ENCODE assay signal across 11 cellular contexts in genomic region chr17:39016193-39017153, GRCh38. TPM values are rescaled to one million over a fixed set of nuclear protein-coding genes. Genes with fewer than 3 reads are reported as not detected.
DNase-seq lines count a peak whose midpoint lies in the region; ATAC-seq and TF ChIP-seq lines count a peak whose summit lies in the region.
"Had no signal": no experiment of that assay in that cellular context is flagged by ENCODE, and none has a peak within 500 bp of the region (broad histone marks: within the 10 kb centered on the region; RNA-seq: fewer than 3 reads in every experiment).

No MANE protein-coding gene starts in this region.

- no peak overlapping the region for H2BK15ac ChIP-seq in neuronal stem cell (ENCODE audit: low read length)

- H3K79me2 ChIP-seq in DND-41 (ENCODE audit: insufficient read depth, low read length) = no peaks in the 10 kb centered on the region
- H3K79me2 ChIP-seq in Karpas-422 (ENCODE audit: low read length) = no peaks in the 10 kb centered on the region

- peak overlapping the region; percentile 73 for H3K27ac ChIP-seq in DND-41 (ENCODE audit: low read length)
- no peak overlapping the region for H3K27ac ChIP-seq in Karpas-422 (ENCODE audit: low read length)
- no peak overlapping the region for H3K27ac ChIP-seq in neuronal stem cell (replicated peaks; ENCODE audit: low read length)
- H3K27ac ChIP-seq: esophagus muscularis mucosa, tibial nerve had no signal

- peak; percentile 92 for ATAC-seq in DND-41 (ENCODE audit: insufficient read depth, low read depth)

- peaks cover 20% of the 10 kb centered on the region for H3K4me1 ChIP-seq in DND-41 (ENCODE audit: insufficient read depth, low read length)
- no peaks in the 10 kb centered on the region for H3K4me1 ChIP-seq in Karpas-422 (ENCODE audit: low read length)
- peaks cover 0 to 3% of the 10 kb centered on the region in 2 donors for H3K4me1 ChIP-seq in neuronal stem cell (ENCODE audit: control insufficient read depth in 2 of 2, insufficient read depth in 1 of 2, low read depth in 1 of 2, low read length in 2 of 2)
- no peaks in the 10 kb centered on the region for H3K4me1 ChIP-seq in BE2C

- H3K9me3 ChIP-seq in DND-41 (ENCODE audit: insufficient read depth, low read length, severe bottlenecking) (no peaks in the 10 kb centered on the region), Karpas-422 (ENCODE audit: low read length) (no peaks in the 10 kb centered on the region), neuronal stem cell (replicated peaks in 1 of 2; ENCODE audit: control insufficient read depth in 2 of 2, insufficient read depth in 1 of 2, low read depth in 1 of 2, low read length in 2 of 2) (no peaks in the 10 kb centered on the region), BE2C (no peaks in the 10 kb centered on the region)
- H3K9me3 ChIP-seq: esophagus muscularis mucosa, tibial nerve had no signal

- WGBS in neuronal stem cell (ENCODE audit: extremely low coverage in 2 of 2, insufficient read length in 2 of 2, insufficient replicate concordance in 1 of 2), 2 donors = no CpG with 5 or more reads among the region's 9 CpGs

- H4K20me1 ChIP-seq in DND-41 (ENCODE audit: insufficient read depth, low read length) (no peaks in the 10 kb centered on the region), Karpas-422 (ENCODE audit: insufficient read depth, low read depth, low read length) (no peaks in the 10 kb centered on the region)

- no peak overlapping the region for H4K8ac ChIP-seq in neuronal stem cell (ENCODE audit: low read depth, low read length)

- no peak overlapping the region for H2BK120ac ChIP-seq in neuronal stem cell (ENCODE audit: low read depth, low read length)

- no peak overlapping the region for H2AK5ac ChIP-seq in neuronal stem cell (ENCODE audit: low read depth, low read length)

- no peaks in the 10 kb centered on the region for H3K9me2 ChIP-seq in Karpas-422 (replicated peaks; ENCODE audit: insufficient read depth, low read length)

- no peak overlapping the region for H2BK5ac ChIP-seq in neuronal stem cell (ENCODE audit: low read length)

- H3K23ac ChIP-seq in neuronal stem cell (ENCODE audit: low read depth, low read length, poor library complexity) = no peak overlapping the region

- H2AFZ ChIP-seq in DND-41 (ENCODE audit: low read depth, low read length) = peak overlapping the region; percentile 29; the same call in 1 of the 2 replicates
- no peak overlapping the region for H2AFZ ChIP-seq in Karpas-422 (ENCODE audit: low read length)
- no peak overlapping the region for H2AFZ ChIP-seq in neuronal stem cell (ENCODE audit: low read length)

- no peak overlapping the region for H2BK12ac ChIP-seq in neuronal stem cell (ENCODE audit: low read length)

- H3K4me3 ChIP-seq in DND-41 (ENCODE audit: low read depth in 1 of 2, low read length in 2 of 2) (no peak overlapping the region), Karpas-422 (ENCODE audit: low read length) (no peak overlapping the region), cardiac fibroblast (replicated peaks in 1 of 2; ENCODE audit: low read depth in 2 of 2, low read length in 2 of 2) (no peak overlapping the region), neuronal stem cell (ENCODE audit: low read length in 2 of 2) (no peak overlapping the region), BE2C (ENCODE audit: low read depth, low read length) (no peak overlapping the region)
- H3K4me3 ChIP-seq: esophagus muscularis mucosa, tibial nerve had no signal

- H3K27me3 ChIP-seq in DND-41 (ENCODE audit: insufficient read depth, low read length, poor library complexity) = no peaks in the 10 kb centered on the region
- no peaks in the 10 kb centered on the region for H3K27me3 ChIP-seq in Karpas-422 (ENCODE audit: low read length)
- peaks cover 0 to 12% (median 0%) of the 10 kb centered on the region in 3 experiments for H3K27me3 ChIP-seq in neuronal stem cell (ENCODE audit: control insufficient read depth in 3 of 3, insufficient read depth in 3 of 3, low read depth in 1 of 3, low read length in 3 of 3)
- H3K27me3 ChIP-seq in BE2C = no peaks in the 10 kb centered on the region
- H3K27me3 ChIP-seq: esophagus muscularis mucosa, tibial nerve had no signal

- TF ChIP-seq CTCF in DND-41 (IDR thresholded peaks at IDR 0.05; ENCODE audit: borderline replicate concordance, extremely low read depth, low read length, poor library complexity, severe bottlenecking) (no peak), cardiac fibroblast (IDR thresholded peaks at IDR 0.05; ENCODE audit: low read depth, low read length) (no peak), BE2C (IDR thresholded peaks at IDR 0.05; ENCODE audit: low read depth, low read length) (no peak)

- H3K79me1 ChIP-seq in neuronal stem cell (ENCODE audit: low read depth, low read length) = no peaks in the 10 kb centered on the region

- H3K18ac ChIP-seq in neuronal stem cell (ENCODE audit: low read length) = peak overlapping the region; percentile 41

- H3K36me3 ChIP-seq in DND-41 (ENCODE audit: insufficient read depth, low read length) (no peaks in the 10 kb centered on the region), Karpas-422 (ENCODE audit: insufficient read depth, low read length) (no peaks in the 10 kb centered on the region), neuronal stem cell (replicated peaks in 1 of 2; ENCODE audit: control insufficient read depth in 2 of 2, insufficient read depth in 2 of 2, low read length in 2 of 2) (no peaks in the 10 kb centered on the region), BE2C (no peaks in the 10 kb centered on the region)
- H3K36me3 ChIP-seq: esophagus muscularis mucosa, tibial nerve had no signal

- H3K4me2 ChIP-seq in DND-41 (ENCODE audit: insufficient read depth, low read length) (no peak overlapping the region), Karpas-422 (ENCODE audit: low read depth, low read length, poor library complexity, severe bottlenecking) (no peak overlapping the region), neuronal stem cell (ENCODE audit: insufficient read depth, low read length, poor library complexity, severe bottlenecking) (no peak overlapping the region)

- DNase-seq in DND-41 (peak; percentile 36), Karpas-422 (peak; percentile 7), cardiac fibroblast (ENCODE audit: low read depth in 2 of 2) (peak; percentile 44 to 68), neuronal stem cell (ENCODE audit: low spot score) (no peak), BE2C (no peak), HK-2 (ENCODE audit: unreplicated experiment) (no peak), NCI-H510A (lab: John Stamatoyannopoulos, UW) (no peak)
- DNase-seq: NCI-H1105, NCI-H524 had no signal

- H3K14ac ChIP-seq in neuronal stem cell (ENCODE audit: low read length) = no peak overlapping the region

- H4K91ac ChIP-seq in neuronal stem cell (ENCODE audit: low read depth, low read length, poor library complexity) = no peak overlapping the region

- no peak overlapping the region for H3K4ac ChIP-seq in neuronal stem cell (ENCODE audit: low read length)

- H3K9ac ChIP-seq in DND-41 (ENCODE audit: low read depth, low read length) (no peak overlapping the region; the same call in 1 of the 2 replicates), Karpas-422 (ENCODE audit: low read length) (no peak overlapping the region), neuronal stem cell (ENCODE audit: low read depth, low read length, poor library complexity) (no peak overlapping the region)

RNA-seq across cellular contexts. Expression of gene FBXO47, which starts 49.3 kb away (rescaled TPM):
- not detected in 2 replicates for total RNA-seq in Karpas-422 (2014; rRNA removed; shearing (Covaris generic); ENCODE audit: low replicate concordance)
- polyA plus RNA-seq in neuronal stem cell (2013, experiment 1 of 2) = not detected
- polyA plus RNA-seq in neuronal stem cell (2013, experiment 2 of 2) = not detected
- polyA plus RNA-seq in BE2C (2012; ENCODE audit: insufficient read depth, insufficient read length, low read depth) = not detected
- total RNA-seq: tibial nerve had no signal

Comparison
In these comparisons a context has a peak if more than half of its experiments do, and no peak if none do; other contexts are left out.
1. DNase-seq: peak in DND-41 (single experiment), Karpas-422 (single experiment) and cardiac fibroblast (2 of 2); none in neuronal stem cell (single experiment), BE2C (single experiment), HK-2 (single experiment) and NCI-H510A (single experiment).